1 cellular context compared by ENCODE assay signal in genomic region chr17:75455896-75456416, GRCh38.
TF ChIP-seq lines count a peak whose summit lies in the region.

No MANE protein-coding gene starts in this region.

TF ChIP-seq in IMR-90, 13 proteins besides CTCF, POLR2A, EP300 and RAD21:
- TF ChIP-seq MAZ (IDR thresholded peaks at IDR 0.05; ENCODE audit: borderline replicate concordance, low read depth, low read length): no peak
- no peak for TF ChIP-seq BHLHE40 (IDR thresholded peaks at IDR 0.05; ENCODE audit: low read depth, low read length)
- no peak for TF ChIP-seq RCOR1 (IDR thresholded peaks at IDR 0.05; ENCODE audit: insufficient replicate concordance, low read length)
- TF ChIP-seq NFE2L2 (IDR thresholded peaks at IDR 0.05; ENCODE audit: low read depth, low read length): no peak
- TF ChIP-seq SMC3 (IDR thresholded peaks at IDR 0.05; ENCODE audit: low read depth, low read length): no peak
- no peak for TF ChIP-seq CHD1 (IDR thresholded peaks at IDR 0.05; ENCODE audit: low read depth, low read length)
- no peak for TF ChIP-seq FOS (IDR thresholded peaks at IDR 0.05; ENCODE audit: low read depth, low read length)
- no peak for TF ChIP-seq ELK1 (IDR thresholded peaks at IDR 0.05; ENCODE audit: borderline replicate concordance, low read depth, low read length)
- TF ChIP-seq USF2 (IDR thresholded peaks at IDR 0.05; ENCODE audit: low read depth, low read length): no peak
- TF ChIP-seq RFX5 (IDR thresholded peaks at IDR 0.05; ENCODE audit: low read depth, low read length): no peak
- no peak for TF ChIP-seq MAFK (IDR thresholded peaks at IDR 0.05; ENCODE audit: low read depth, low read length)
- no peak for TF ChIP-seq CEBPB (IDR thresholded peaks at IDR 0.05; ENCODE audit: low read depth, low read length)
- no peak for TF ChIP-seq MXI1 (IDR thresholded peaks at IDR 0.05; ENCODE audit: borderline replicate concordance, low read depth, low read length)
